16 cellular contexts compared by ENCODE assay signal in the genomic region with DNA sequence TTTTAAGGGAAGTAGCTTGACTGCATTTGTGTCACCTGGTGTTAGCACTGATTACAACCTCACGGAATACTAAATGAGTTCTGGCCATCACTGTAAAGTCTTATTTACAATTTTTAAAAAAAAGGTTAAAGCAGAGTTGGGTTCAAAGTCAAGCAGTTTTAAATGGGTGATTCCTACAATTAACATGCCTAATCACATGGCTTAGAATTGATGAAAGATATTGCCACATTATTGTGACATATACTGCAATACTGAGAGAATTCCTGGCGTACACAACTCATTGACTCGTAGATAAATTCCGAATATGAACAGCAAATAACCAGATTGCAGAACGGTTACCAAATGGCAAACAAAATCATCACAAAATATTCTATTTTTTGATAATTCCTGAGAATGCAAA.
"Had no signal": no experiment of that assay in that cellular context is flagged by ENCODE, and none has a peak within 500 bp of the region (broad histone marks: within the 10 kb centered on the region; RNA-seq: fewer than 3 reads in every experiment).

No MANE protein-coding gene starts in this region.

- FAIRE-seq: astrocyte, endometrium, kidney had no signal

- H3K27ac ChIP-seq: esophagus muscularis mucosa, hepatocyte, left ventricle myocardium inferior, neutrophil had no signal

- ATAC-seq: natural killer cell; right cardiac atrium; stimulated activated naive CD8-positive, alpha-beta T cell treated with anti-CD3 and anti-CD28 coated beads, Interleukin-15, Interleukin-2, amounts not matched to agents 100 U/mL and 50 U/mL, for 24 hours had no signal

- H3K4me3 ChIP-seq: esophagus muscularis mucosa, hepatocyte, left ventricle myocardium inferior, smooth muscle cell had no signal

- H3K27me3 ChIP-seq: esophagus muscularis mucosa, hepatocyte, neutrophil had no signal

- H3K36me3 ChIP-seq: esophagus muscularis mucosa, left ventricle myocardium inferior, neutrophil had no signal

- H3K9me3 ChIP-seq: esophagus muscularis mucosa, left ventricle myocardium inferior, neutrophil had no signal

- DNase-seq: activated CD4-positive, CD25-positive, alpha-beta regulatory T cell treated with anti-CD3 and anti-CD28 coated beads, Interleukin-2, amount 50 U/mL, for 72 hours; activated naive CD4-positive, alpha-beta T cell; activated naive CD8-positive, alpha-beta T cell treated with anti-CD3 and anti-CD28 coated beads, Interleukin-2, amount 10 ng/mL, durations not matched to agents 7 days and 5 days; kidney; left ventricle myocardium inferior; natural killer cell; right cardiac atrium; stimulated activated naive CD8-positive, alpha-beta T cell treated with anti-CD3 and anti-CD28 coated beads, Interleukin-15, Interleukin-2, amounts not matched to agents 100 U/mL and 50 U/mL, for 24 hours; T-helper 1 cell; T1000 had no signal
